In genomic region chr1:88935522-88936222, GRCh38 we compare ENCODE assay signal across 1 cellular context.
TF ChIP-seq lines count a peak whose summit lies in the region.

No MANE protein-coding gene starts in this region.

TF ChIP-seq in HepG2, 621 proteins besides CTCF, POLR2A, EP300 and RAD21 (continues in another document):
- TF ChIP-seq RORA (CRISPR knock-in tag; IDR thresholded peaks at IDR 0.05) = no peak
- no peak for TF ChIP-seq ZNF614 (CRISPR knock-in tag; IDR thresholded peaks at IDR 0.05; ENCODE audit: borderline replicate concordance)
- TF ChIP-seq RFXAP (CRISPR knock-in tag; IDR thresholded peaks at IDR 0.05; ENCODE audit: borderline replicate concordance) = 0 out of 2 replicates have a peak, but pooled peaks have one; percentile 37
- TF ChIP-seq ZNF142 (CRISPR knock-in tag; IDR thresholded peaks at IDR 0.05) = no peak
- no peak for TF ChIP-seq MBD4 (IDR thresholded peaks at IDR 0.05; ENCODE audit: borderline replicate concordance, low read length)
- no peak for TF ChIP-seq ZSCAN21 (CRISPR knock-in tag; IDR thresholded peaks at IDR 0.05; ENCODE audit: borderline replicate concordance)
- peak; percentile 74; the same call in 1 of the 2 replicates for TF ChIP-seq ZNF557 (CRISPR knock-in tag; IDR thresholded peaks at IDR 0.05)
- TF ChIP-seq IKZF5 (CRISPR knock-in tag; IDR thresholded peaks at IDR 0.05) = peak; percentile 66; the same call in 1 of the 2 replicates
- TF ChIP-seq ZNF562 (CRISPR knock-in tag; IDR thresholded peaks at IDR 0.05; ENCODE audit: borderline replicate concordance) = no peak
- no peak for TF ChIP-seq PHB2 (IDR thresholded peaks at IDR 0.05; ENCODE audit: partially characterized antibody)
- no peak for TF ChIP-seq RBM22 (optimal IDR thresholded peaks at IDR 0.05; ENCODE audit: low read length)
- TF ChIP-seq RBFOX2 (IDR thresholded peaks at IDR 0.05; ENCODE audit: low read depth, low read length) = no peak
- peak; percentile 55; the same call in 1 of the 2 replicates for TF ChIP-seq KAT7 (CRISPR knock-in tag; IDR thresholded peaks at IDR 0.05; ENCODE audit: borderline replicate concordance)
- TF ChIP-seq ZNF331 (CRISPR knock-in tag; IDR thresholded peaks at IDR 0.05) = peak; percentile 70; the same call in 1 of the 2 replicates
- TF ChIP-seq ADNP (CRISPR knock-in tag; IDR thresholded peaks at IDR 0.05) = no peak
- peak; percentile 59; the same call in 1 of the 2 replicates for TF ChIP-seq ARID4A (CRISPR knock-in tag; IDR thresholded peaks at IDR 0.05; ENCODE audit: borderline replicate concordance)
- no peak for TF ChIP-seq NFE2L2 (IDR thresholded peaks at IDR 0.05; ENCODE audit: low read length)
- TF ChIP-seq ZNF766 (CRISPR knock-in tag; IDR thresholded peaks at IDR 0.05; ENCODE audit: borderline replicate concordance) = no peak
- no peak for TF ChIP-seq ZNF318 (CRISPR knock-in tag; IDR thresholded peaks at IDR 0.05)
- TF ChIP-seq PCBP2 (optimal IDR thresholded peaks at IDR 0.05; ENCODE audit: low read depth, low read length, poor library complexity, severe bottlenecking) = no peak
- no peak for TF ChIP-seq NR3C1 (CRISPR knock-in tag; IDR thresholded peaks at IDR 0.05)
- TF ChIP-seq ZNF816 (CRISPR knock-in tag; IDR thresholded peaks at IDR 0.05; ENCODE audit: borderline replicate concordance) = peak; percentile 75; the same call in 1 of the 2 replicates
- no peak for TF ChIP-seq ZBTB49 (CRISPR knock-in tag; IDR thresholded peaks at IDR 0.05; ENCODE audit: borderline replicate concordance)
- no peak for TF ChIP-seq HES4 (CRISPR knock-in tag; IDR thresholded peaks at IDR 0.05; ENCODE audit: borderline replicate concordance)
- 0 out of 2 replicates have a peak, but pooled peaks have one; percentile 16 for TF ChIP-seq ZNF281 (CRISPR knock-in tag; IDR thresholded peaks at IDR 0.05; ENCODE audit: borderline replicate concordance)
